ENCODE assay signal across 17 cellular contexts in genomic region chr22:39512026-39512425, GRCh38. TPM values are rescaled to one million over a fixed set of nuclear protein-coding genes. Genes with fewer than 3 reads are reported as not detected.
A peak's percentile ranks its signal among the peaks of the same experiment; 100 is the strongest.
DNase-seq lines count a peak whose midpoint lies in the region; ATAC-seq lines count a peak whose summit lies in the region.
"Had no signal": no experiment of that assay in that cellular context is flagged by ENCODE, and none has a peak within 500 bp of the region (broad histone marks: within the 10 kb centered on the region; RNA-seq: fewer than 3 reads in every experiment).

No MANE protein-coding gene starts in this region.

- ATAC-seq in CD4-positive, CD25-positive, alpha-beta regulatory T cell (ENCODE audit: low read depth in 2 of 2), result no peak
- ATAC-seq in esophagus mucosa, result peak; percentile 43
- peak; percentile 36 for ATAC-seq in aorta (ENCODE audit: low FRiP score)
- ATAC-seq in GM19463 (IDR thresholded peaks at IDR 0.05; ENCODE audit: unreplicated experiment), result no peak
- ATAC-seq: HepG2 had no signal

- no peak overlapping the region for H3K27ac ChIP-seq in CD4-positive, CD25-positive, alpha-beta regulatory T cell (ENCODE audit: insufficient read depth, low read length, poor library complexity, severe bottlenecking)
- no peak overlapping the region for H3K27ac ChIP-seq in aorta (ENCODE audit: low read depth in 1 of 2, low read length in 2 of 2)

- intact Hi-C loops in aorta (cut with DNase I), result loop anchor here in 1 of 2 donors (5.0 kb wide), 1 partner anchor 170 kb away; no protein-coding TSS in a partner anchor

- H3K27ac Mint-ChIP-seq in CD4-positive, CD25-positive, alpha-beta regulatory T cell, result peak overlapping the region in 2 of 3 donors; percentile 15 to 56
- H3K27ac Mint-ChIP-seq in activated naive CD4-positive, alpha-beta T cell treated with anti-CD3 and anti-CD28 coated beads, Interleukin-2, amount 10 ng/mL, durations not matched to agents 7 days and 5 days, result no peak overlapping the region
- H3K27ac Mint-ChIP-seq: CD4-positive, alpha-beta T cell; H9; IgD-negative memory B cell had no signal

- H3K4me3 ChIP-seq in CD4-positive, CD25-positive, alpha-beta regulatory T cell (ENCODE audit: low read depth, low read length), result no peak overlapping the region
- no peak overlapping the region for H3K4me3 ChIP-seq in aorta (ENCODE audit: low read length in 2 of 2)

- H3K4me1 ChIP-seq in CD4-positive, CD25-positive, alpha-beta regulatory T cell (ENCODE audit: control insufficient read depth, insufficient read depth, low read length, poor library complexity, severe bottlenecking), result no peaks in the 10 kb centered on the region
- no peaks in the 10 kb centered on the region for H3K4me1 ChIP-seq in aorta (ENCODE audit: control insufficient read depth in 1 of 2, insufficient read depth in 2 of 2, low read length in 2 of 2)
- H3K4me1 ChIP-seq: BE2C had no signal

- no peaks in the 10 kb centered on the region for H3K9me3 ChIP-seq in CD4-positive, CD25-positive, alpha-beta regulatory T cell (ENCODE audit: control insufficient read depth in 2 of 2, low read length in 2 of 2)
- no peaks in the 10 kb centered on the region for H3K9me3 ChIP-seq in aorta (ENCODE audit: control insufficient read depth, low read length)
- H3K9me3 ChIP-seq: BE2C had no signal

- in situ Hi-C loops in G401 (cut with HindIII; ENCODE audit: low sequenced_read_pairs), result no loop called here

- DNase-seq in CD4-positive, CD25-positive, alpha-beta regulatory T cell, result no peak
- peak; percentile 43 for DNase-seq in G401 (ENCODE audit: low spot score)
- DNase-seq in aorta, result peak in 1 of 2 donors; percentile 69
- DNase-seq in activated naive CD4-positive, alpha-beta T cell treated with anti-CD3 and anti-CD28 coated beads, Interleukin-2, amount 10 ng/mL, durations not matched to agents 7 days and 5 days, result no peak
- DNase-seq: ACHN; BE2C; C1 segment of cervical spinal cord; CD4-positive, alpha-beta T cell; DMS153; DMS79; GF-D8; H9 had no signal

- H3K4me3 Mint-ChIP-seq in CD4-positive, CD25-positive, alpha-beta regulatory T cell, result no peak overlapping the region
- H3K4me3 Mint-ChIP-seq in activated naive CD4-positive, alpha-beta T cell treated with anti-CD3 and anti-CD28 coated beads, Interleukin-2, amount 10 ng/mL, durations not matched to agents 7 days and 5 days, result no peak overlapping the region
- H3K4me3 Mint-ChIP-seq: CD4-positive, alpha-beta T cell; H9 had no signal

- peaks cover 17 to 29% (median 25%) of the 10 kb centered on the region in 4 donors for H3K4me1 Mint-ChIP-seq in CD4-positive, CD25-positive, alpha-beta regulatory T cell
- peaks cover 27% of the 10 kb centered on the region for H3K4me1 Mint-ChIP-seq in activated naive CD4-positive, alpha-beta T cell treated with anti-CD3 and anti-CD28 coated beads, Interleukin-2, amount 10 ng/mL, durations not matched to agents 7 days and 5 days

- WGBS in aorta, 2 donors, result 87 to 90% methylated on average over 10 of the region's 10 CpGs

- no peaks in the 10 kb centered on the region for H3K27me3 Mint-ChIP-seq in CD4-positive, CD25-positive, alpha-beta regulatory T cell
- H3K27me3 Mint-ChIP-seq in activated naive CD4-positive, alpha-beta T cell treated with anti-CD3 and anti-CD28 coated beads, Interleukin-2, amount 10 ng/mL, durations not matched to agents 7 days and 5 days, result no peaks in the 10 kb centered on the region
- H3K27me3 Mint-ChIP-seq: CD4-positive, alpha-beta T cell; IgD-negative memory B cell had no signal

- H3K36me3 Mint-ChIP-seq in CD4-positive, CD25-positive, alpha-beta regulatory T cell, result peaks cover 45% of the 10 kb centered on the region
- peaks cover 53% of the 10 kb centered on the region for H3K36me3 Mint-ChIP-seq in activated naive CD4-positive, alpha-beta T cell treated with anti-CD3 and anti-CD28 coated beads, Interleukin-2, amount 10 ng/mL, durations not matched to agents 7 days and 5 days

- peaks cover 77% of the 10 kb centered on the region for H3K36me3 ChIP-seq in CD4-positive, CD25-positive, alpha-beta regulatory T cell (ENCODE audit: control insufficient read depth, insufficient read depth, low read length)
- peaks cover 0 to 16% of the 10 kb centered on the region in 2 donors for H3K36me3 ChIP-seq in aorta (ENCODE audit: control insufficient read depth in 1 of 2, insufficient read depth in 2 of 2, low read length in 1 of 2)

- no peaks in the 10 kb centered on the region for H3K27me3 ChIP-seq in CD4-positive, CD25-positive, alpha-beta regulatory T cell (ENCODE audit: control insufficient read depth, insufficient read depth, low read length)
- H3K27me3 ChIP-seq in aorta (ENCODE audit: control insufficient read depth in 1 of 2, insufficient read depth in 2 of 2, low read length in 1 of 2), result no peaks in the 10 kb centered on the region
- H3K27me3 ChIP-seq: BE2C had no signal

- CTCF ChIA-PET in activated naive CD4-positive, alpha-beta T cell treated with anti-CD3 and anti-CD28 coated beads, Interleukin-2, amount 10 ng/mL, durations not matched to agents 7 days and 5 days (lab: Charles Lee), result interaction anchor here (0.6 to 12.1 kb wide), 3 partner anchors 16 to 22 kb away, joined by 4 to 152 read pairs (median 4); no protein-coding TSS in a partner anchor

- H3K9me3 Mint-ChIP-seq in CD4-positive, CD25-positive, alpha-beta regulatory T cell, result peaks cover 0 to 1% (median 0%) of the 10 kb centered on the region in 7 donors
- H3K9me3 Mint-ChIP-seq in activated naive CD4-positive, alpha-beta T cell treated with anti-CD3 and anti-CD28 coated beads, Interleukin-2, amount 10 ng/mL, durations not matched to agents 7 days and 5 days, result no peaks in the 10 kb centered on the region
- H3K9me3 Mint-ChIP-seq: CD4-positive, alpha-beta T cell; H9; IgD-negative memory B cell had no signal

RNA-seq across cellular contexts. Expression of gene ATF4, which starts 8.3 kb away (rescaled TPM):
- total RNA-seq in CD4-positive, CD25-positive, alpha-beta regulatory T cell, result 246 TPM
- 10 to 100 TPM; 58.2 to 75.2 (median 69.1) TPM for polyA plus RNA-seq in CD4-positive, CD25-positive, alpha-beta regulatory T cell
- 359 and 398 TPM in 2 replicates for total RNA-seq in G401 (2014; rRNA removed; shearing (Covaris generic))
- total RNA-seq in esophagus mucosa (375 TPM), aorta (100 to 1,000 TPM; 305 to 381 TPM)
- polyA plus RNA-seq in aorta, result 100 to 1,000 TPM; 515 to 759 TPM

RNA-seq across cellular contexts. Expression of gene MIEF1, which starts 9.9 kb away (rescaled TPM):
- total RNA-seq in CD4-positive, CD25-positive, alpha-beta regulatory T cell, result 16.0 TPM
- 10 to 100 TPM; 24.0 to 39.8 (median 29.8) TPM for polyA plus RNA-seq in CD4-positive, CD25-positive, alpha-beta regulatory T cell
- 23.5 and 32.1 TPM in 2 replicates for total RNA-seq in G401 (2014; rRNA removed; shearing (Covaris generic))
- total RNA-seq in esophagus mucosa, result 16.7 TPM
- total RNA-seq in aorta, result 10 to 100 TPM; 15.5 to 20.1 TPM
- polyA plus RNA-seq in aorta, result 1 to 10 TPM; 8.0 to 8.3 TPM

RNA-seq across cellular contexts. Expression of gene RPS19BP1, which starts 20.5 kb away (rescaled TPM):
- 42.9 TPM for total RNA-seq in CD4-positive, CD25-positive, alpha-beta regulatory T cell
- polyA plus RNA-seq in CD4-positive, CD25-positive, alpha-beta regulatory T cell, result 100 to 1,000 TPM; 102 to 117 (median 110) TPM
- 195 and 293 TPM in 2 replicates for total RNA-seq in G401 (2014; rRNA removed; shearing (Covaris generic))
- total RNA-seq in esophagus mucosa (40.7 TPM), aorta (10 to 100 TPM; 50.4 to 51.8 TPM)
- 100 to 1,000 TPM; 159 to 160 TPM for polyA plus RNA-seq in aorta

RNA-seq across cellular contexts. Expression of gene MGAT3, which starts 55.2 kb away (rescaled TPM):
- total RNA-seq in CD4-positive, CD25-positive, alpha-beta regulatory T cell, result 0.12 TPM
- polyA plus RNA-seq in CD4-positive, CD25-positive, alpha-beta regulatory T cell, result not detected
- 13.8 and 18.6 TPM in 2 replicates for total RNA-seq in G401 (2014; rRNA removed; shearing (Covaris generic))
- total RNA-seq in esophagus mucosa, result 0.44 TPM
- total RNA-seq in aorta, result 10 to 100 TPM in 1 of 2 donors, 1 to 10 TPM in 1; 2.5 to 11.0 TPM
- 1 to 10 TPM in 1 of 2 donors, under 1 TPM in 1; 0.26 to 1.1 TPM for polyA plus RNA-seq in aorta

RNA-seq across cellular contexts. Expression of gene CACNA1I, which starts 58.5 kb away (rescaled TPM):
- total RNA-seq in CD4-positive, CD25-positive, alpha-beta regulatory T cell, result 10.6 TPM
- polyA plus RNA-seq in CD4-positive, CD25-positive, alpha-beta regulatory T cell, result under 1 TPM; 0.06 to 0.45 (median 0.30) TPM
- 0.10 TPM in 1 of 2 replicates, not detected in the other for total RNA-seq in G401 (2014; rRNA removed; shearing (Covaris generic))
- total RNA-seq in esophagus mucosa (0.08 TPM), aorta (under 1 TPM; 0.16 to 0.33 TPM)
- polyA plus RNA-seq in aorta, result not detected
- total RNA-seq: Daoy, HepG2 had no signal
- polyA plus RNA-seq: HepG2 had no signal

Comparison
In these comparisons a context has a peak if more than half of its experiments do, and no peak if none do; other contexts are left out.
1. ATAC-seq: peak in esophagus mucosa (single experiment) and aorta (single experiment); none in CD4-positive, CD25-positive, alpha-beta regulatory T cell (0 of 2) and GM19463 (single experiment).